10 cellular contexts compared by ENCODE assay signal in the genomic region with DNA sequence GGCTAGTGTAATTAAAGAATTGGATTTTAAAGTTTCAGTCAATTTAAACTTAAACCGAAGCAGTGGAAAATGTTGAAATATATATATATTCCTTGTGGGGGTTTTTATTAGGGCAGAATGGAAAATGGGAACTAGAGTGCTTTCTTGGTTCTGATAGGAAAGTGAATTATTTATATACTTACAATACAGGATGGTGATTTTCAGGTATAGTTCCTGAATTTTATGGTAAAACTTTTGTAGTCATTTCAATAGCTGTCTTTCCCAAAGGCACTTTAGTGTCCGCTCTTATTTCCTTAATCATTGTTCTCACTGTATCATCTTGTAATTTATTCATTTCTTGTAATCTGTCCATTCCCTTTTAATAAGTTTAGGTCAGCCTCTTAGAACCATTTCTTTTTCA. TPM values are rescaled to one million over a fixed set of nuclear protein-coding genes. Genes with fewer than 3 reads are reported as not detected.
DNase-seq lines count a peak whose midpoint lies in the region; ATAC-seq, FAIRE-seq and TF ChIP-seq lines count a peak whose summit lies in the region.
"Had no signal": no experiment of that assay in that cellular context is flagged by ENCODE, and none has a peak within 500 bp of the region (broad histone marks: within the 10 kb centered on the region; RNA-seq: fewer than 3 reads in every experiment).

No MANE protein-coding gene starts in this region.

- H3K9ac ChIP-seq in endothelial cell of umbilical vein (replicated peaks; ENCODE audit: extremely low read depth, insufficient read depth, low read length) (peak overlapping the region; percentile 99), parathyroid adenoma (no peak overlapping the region)

- POLR2A ChIA-PET in endothelial cell of umbilical vein (lab: Charles Lee): no interaction called here

- DNase-seq in RWPE2 (ENCODE audit: low spot score) (no peak), endothelial cell of umbilical vein (ENCODE audit: low read depth, low spot score) (no peak), cardiac septum (ENCODE audit: low spot score) (no peak), aorta (no peak)
- DNase-seq: activated CD4-positive, CD25-positive, alpha-beta regulatory T cell treated with anti-CD3 and anti-CD28 coated beads, Interleukin-2, amount 50 U/mL, for 72 hours; NCI-H2081 treated with DMSO at 0.1 percent for 48 hours had no signal

- H3K4me1 ChIP-seq in RWPE2 (ENCODE audit: insufficient read depth, poor library complexity, severe bottlenecking) (peaks cover 19% of the 10 kb centered on the region), endothelial cell of umbilical vein (ENCODE audit: control insufficient read depth, extremely low read depth, insufficient read depth, low read length) (peaks cover 33% of the 10 kb centered on the region), parathyroid adenoma (peaks cover 17% of the 10 kb centered on the region), aorta (ENCODE audit: control insufficient read depth in 1 of 2, insufficient read depth in 2 of 2, low read length in 2 of 2) (no peaks in the 10 kb centered on the region)

- dilution Hi-C loops in endothelial cell of umbilical vein (cut with MboI; ENCODE audit: extremely low pct_ligation_motif_present, low sequenced_read_pairs): no loop called here

- WGBS in aorta, 2 donors: 94 to 95% methylated on average over 2 of the region's 2 CpGs

- peaks cover 67% of the 10 kb centered on the region for H3K36me3 ChIP-seq in RWPE2 (ENCODE audit: low read depth)
- peaks cover 33 to 37% of the 10 kb centered on the region in 2 experiments for H3K36me3 ChIP-seq in endothelial cell of umbilical vein (ENCODE audit: control insufficient read depth in 2 of 2, extremely low read depth in 1 of 2, insufficient read depth in 2 of 2, low read length in 2 of 2)
- no peaks in the 10 kb centered on the region for H3K36me3 ChIP-seq in parathyroid adenoma (ENCODE audit: control insufficient read depth, insufficient read depth, low read length)
- H3K36me3 ChIP-seq in aorta (ENCODE audit: control insufficient read depth in 1 of 2, insufficient read depth in 2 of 2, low read length in 1 of 2): peaks cover 0 to 3% of the 10 kb centered on the region in 2 donors

- H3K79me2 ChIP-seq in endothelial cell of umbilical vein (ENCODE audit: control insufficient read depth, insufficient read depth, low read length) (peaks cover 52% of the 10 kb centered on the region), parathyroid adenoma (no peaks in the 10 kb centered on the region)

- no TSS peak for BruUV-seq in endothelial cell of umbilical vein (replicated peaks; lab: Mats Ljungman, UMichigan)

- peak overlapping the region; percentile 75 for H3K4me3 ChIP-seq in GM12875 (ENCODE audit: low read depth, low read length)
- H3K4me3 ChIP-seq in RWPE2 (ENCODE audit: severe bottlenecking): peak overlapping the region; percentile 65
- H3K4me3 ChIP-seq in endothelial cell of umbilical vein (replicated peaks in 1 of 3; ENCODE audit: insufficient read depth in 1 of 3, low read depth in 1 of 3, low read length in 3 of 3): peak overlapping the region in 2 of 3 experiments; percentile 85 to 99
- no peak overlapping the region for H3K4me3 ChIP-seq in parathyroid adenoma (ENCODE audit: low read depth, low read length)
- no peak overlapping the region for H3K4me3 ChIP-seq in aorta (ENCODE audit: low read length in 2 of 2)

- intact Hi-C loops in endothelial cell of umbilical vein (cut with micrococcal nuclease) (no loop called here), cardiac septum (cut with DNase I) (no loop called here), aorta (cut with DNase I) (no loop called here)

- H3K4me2 ChIP-seq in endothelial cell of umbilical vein (ENCODE audit: insufficient read depth, low read length) (peak overlapping the region; percentile 94), parathyroid adenoma (ENCODE audit: low read length) (peak overlapping the region; percentile 97)

- CTCF ChIA-PET in endothelial cell of umbilical vein (lab: Charles Lee): no interaction called here

- TF ChIP-seq POLR2A in endothelial cell of umbilical vein (IDR thresholded peaks at IDR 0.05; ENCODE audit: low read depth, low read length): no peak

- TF ChIP-seq CTCF in GM12875 (IDR thresholded peaks at IDR 0.05; ENCODE audit: borderline replicate concordance, insufficient read depth, low read depth, low read length): no peak
- no peak for TF ChIP-seq CTCF in RWPE2 (IDR thresholded peaks at IDR 0.05; ENCODE audit: poor library complexity, severe bottlenecking)
- no peak for TF ChIP-seq CTCF in endothelial cell of umbilical vein (IDR thresholded peaks at IDR 0.05; ENCODE audit: extremely low read depth in 1 of 2, insufficient read depth in 1 of 2, low read depth in 1 of 2, low read length in 2 of 2)
- TF ChIP-seq CTCF in parathyroid adenoma (IDR thresholded peaks at IDR 0.05): no peak

- no peaks in the 10 kb centered on the region for H3K27me3 ChIP-seq in RWPE2 (ENCODE audit: insufficient read depth, poor library complexity, severe bottlenecking)
- H3K27me3 ChIP-seq in endothelial cell of umbilical vein (ENCODE audit: control insufficient read depth in 2 of 2, insufficient read depth in 2 of 2, low read length in 2 of 2): no peaks in the 10 kb centered on the region
- H3K27me3 ChIP-seq in parathyroid adenoma (ENCODE audit: control insufficient read depth, insufficient read depth, low read length): no peaks in the 10 kb centered on the region
- H3K27me3 ChIP-seq in aorta (ENCODE audit: control insufficient read depth in 1 of 2, insufficient read depth in 2 of 2, low read length in 1 of 2): no peaks in the 10 kb centered on the region

- FAIRE-seq in endothelial cell of umbilical vein (lab: Jason Lieb, UNC): no peak

- H3K9me3 ChIP-seq in RWPE2 (ENCODE audit: severe bottlenecking) (no peaks in the 10 kb centered on the region), endothelial cell of umbilical vein (replicated peaks; ENCODE audit: control insufficient read depth, insufficient read depth, low read length) (no peaks in the 10 kb centered on the region), parathyroid adenoma (ENCODE audit: control insufficient read depth, low read length) (no peaks in the 10 kb centered on the region), aorta (ENCODE audit: control insufficient read depth, low read length) (no peaks in the 10 kb centered on the region)

- ATAC-seq in RWPE2 (ENCODE audit: low read depth) (no peak), GM19397 (IDR thresholded peaks at IDR 0.05; ENCODE audit: unreplicated experiment) (no peak), GM19351 (IDR thresholded peaks at IDR 0.05; ENCODE audit: unreplicated experiment) (no peak), aorta (ENCODE audit: low FRiP score) (no peak)

- H3K9me1 ChIP-seq in endothelial cell of umbilical vein (replicated peaks; ENCODE audit: control insufficient read depth, extremely low read depth, insufficient read depth, low read length): no peaks in the 10 kb centered on the region

- H2AFZ ChIP-seq in endothelial cell of umbilical vein (ENCODE audit: low read depth, low read length): no peak overlapping the region
- no peak overlapping the region for H2AFZ ChIP-seq in parathyroid adenoma

- peak overlapping the region; percentile 82 for H3K27ac ChIP-seq in RWPE2 (ENCODE audit: poor library complexity, severe bottlenecking)
- H3K27ac ChIP-seq in endothelial cell of umbilical vein (ENCODE audit: insufficient read depth, low read depth, low read length): no peak overlapping the region
- H3K27ac ChIP-seq in parathyroid adenoma: no peak overlapping the region
- H3K27ac ChIP-seq in aorta (ENCODE audit: low read depth in 1 of 2, low read length in 2 of 2): no peak overlapping the region

- no peaks in the 10 kb centered on the region for H4K20me1 ChIP-seq in endothelial cell of umbilical vein (replicated peaks; ENCODE audit: control insufficient read depth, extremely low read depth, insufficient read depth, low read length)

TF ChIP-seq in endothelial cell of umbilical vein, 7 proteins besides CTCF, POLR2A, EP300 and RAD21:
- TF ChIP-seq EZH2 (IDR thresholded peaks at IDR 0.05; ENCODE audit: borderline replicate concordance, low read depth, low read length, severe bottlenecking) (no peak), MYC (IDR thresholded peaks at IDR 0.05; ENCODE audit: low read depth, low read length) (no peak), GATA2 (IDR thresholded peaks at IDR 0.05; ENCODE audit: insufficient read depth, insufficient read length, low read depth, low read length) (no peak), POLR2AphosphoS5 (IDR thresholded peaks at IDR 0.05; ENCODE audit: insufficient read depth, low read depth, low read length) (no peak), FOS (IDR thresholded peaks at IDR 0.05; ENCODE audit: borderline replicate concordance, insufficient read depth, low read length) (no peak), JUN (IDR thresholded peaks at IDR 0.05; ENCODE audit: borderline replicate concordance, insufficient read depth, insufficient read length, low read depth) (no peak)
- TF ChIP-seq, protein P1, sequence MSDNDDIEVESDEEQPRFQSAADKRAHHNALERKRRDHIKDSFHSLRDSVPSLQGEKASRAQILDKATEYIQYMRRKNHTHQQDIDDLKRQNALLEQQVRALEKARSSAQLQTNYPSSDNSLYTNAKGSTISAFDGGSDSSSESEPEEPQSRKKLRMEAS (IDR thresholded peaks at IDR 0.05; ENCODE audit: insufficient read depth, insufficient read length): no peak

RNA-seq across cellular contexts. Expression of gene RPL37A, which starts 1.9 kb away (rescaled TPM):
- total RNA-seq in endothelial cell of umbilical vein (2,628 and 2,952 TPM in 2 replicates), cardiac septum (1,531 TPM), aorta (1,000 to 10,000 TPM; 1,684 to 1,766 TPM)
- polyA plus RNA-seq in endothelial cell of umbilical vein (1,143 and 1,889 TPM in 2 replicates), aorta (1,000 to 10,000 TPM; 4,723 to 6,118 TPM)
- polyA plus RNA-seq in endothelial cell of umbilical vein (2011; cell fraction: cytosol; rRNA removed): 2,402 and 3,048 TPM in 2 replicates
- 806 and 883 TPM in 2 replicates for polyA plus RNA-seq in endothelial cell of umbilical vein (2011; cell fraction: nucleus; rRNA removed)
- 5,195 and 6,189 TPM in 2 replicates for polyA plus RNA-seq in endothelial cell of umbilical vein (2012)
- 605 and 868 TPM in 2 replicates for polyA minus RNA-seq in endothelial cell of umbilical vein
- 771 TPM for polyA minus RNA-seq in endothelial cell of umbilical vein (2011; cell fraction: cytosol; rRNA and poly(A)+ RNA removed)
- 140 and 162 TPM in 2 replicates for polyA minus RNA-seq in endothelial cell of umbilical vein (2011; cell fraction: nucleus; rRNA and poly(A)+ RNA removed)

Comparison
In these comparisons a context has a peak if more than half of its experiments do, and no peak if none do; other contexts are left out.
1. H3K4me3 ChIP-seq: peak in GM12875 (single experiment), RWPE2 (single experiment) and endothelial cell of umbilical vein (2 of 3); none in parathyroid adenoma (single experiment) and aorta (0 of 2).